11 cellular contexts compared by ENCODE assay signal in genomic region chr15:79218588-79219200, GRCh38.
DNase-seq lines count a peak whose midpoint lies in the region; ATAC-seq and TF ChIP-seq lines count a peak whose summit lies in the region.
"Had no signal": no experiment of that assay in that cellular context is flagged by ENCODE, and none has a peak within 500 bp of the region (broad histone marks: within the 10 kb centered on the region; RNA-seq: fewer than 3 reads in every experiment).

No MANE protein-coding gene starts in this region.

- H3K27ac ChIP-seq in 22Rv1 (no peak overlapping the region), esophagus squamous epithelium (no peak overlapping the region)

- no peaks in the 10 kb centered on the region for H3K4me1 ChIP-seq in esophagus squamous epithelium

- WGBS in esophagus squamous epithelium, 2 donors: 56 to 61% methylated on average over 5 of the region's 5 CpGs

- no peak overlapping the region for H3K4me3 ChIP-seq in foreskin fibroblast (ENCODE audit: low read depth in 1 of 2, low read length in 2 of 2)
- H3K4me3 ChIP-seq in esophagus squamous epithelium: no peak overlapping the region

- no peaks in the 10 kb centered on the region for H3K9me3 ChIP-seq in esophagus squamous epithelium

- H3K36me3 ChIP-seq in esophagus squamous epithelium: no peaks in the 10 kb centered on the region

- in situ Hi-C loops in SK-MEL-5 (cut with HindIII; ENCODE audit: low pct_unique_long_range_greater_than_20kb, low sequenced_read_pairs): no loop called here

- TF ChIP-seq CTCF in 22Rv1 (IDR thresholded peaks at IDR 0.05) (peak; percentile 41; the same call in 1 of the 2 replicates), GM12874 (IDR thresholded peaks at IDR 0.05; ENCODE audit: insufficient read depth, low read depth, low read length) (peak; percentile 18; the same call in 1 of the 2 replicates), foreskin fibroblast (IDR thresholded peaks at IDR 0.05; ENCODE audit: low read depth, low read length) (peak; percentile 43), esophagus squamous epithelium (IDR thresholded peaks at IDR 0.05) (peak in 1 of 6 experiments; percentile 25)

- TF ChIP-seq POLR2A in esophagus squamous epithelium (IDR thresholded peaks at IDR 0.05): no peak

- DNase-seq in SK-MEL-5 (ENCODE audit: low read depth, low spot score) (peak; percentile 67), foreskin fibroblast (peak; percentile 8 to 41), cortex of kidney (lab: John Stamatoyannopoulos, UW) (no peak), midbrain (lab: John Stamatoyannopoulos, UW) (no peak), esophagus squamous epithelium (lab: John Stamatoyannopoulos, UW) (no peak)
- DNase-seq: activated CD4-positive, alpha-beta T cell treated with anti-CD3 and anti-CD28 coated beads, Interleukin-2, amount 10 ng/mL, durations not matched to agents 24 days and 14 days; CD4-positive, alpha-beta T cell; nucleus accumbens had no signal

- no peak for ATAC-seq in HG02571 (IDR thresholded peaks at IDR 0.05; ENCODE audit: unreplicated experiment)

- intact Hi-C loops in esophagus squamous epithelium (cut with DNase I): no loop called here

- H3K27me3 ChIP-seq in esophagus squamous epithelium: peaks cover 0 to 69% (median 0%) of the 10 kb centered on the region in 4 donors

Comparison
In these comparisons a context has a peak if more than half of its experiments do, and no peak if none do; other contexts are left out.
1. DNase-seq: peak in SK-MEL-5 (single experiment) and foreskin fibroblast (2 of 2); none in cortex of kidney (single experiment), midbrain (single experiment) and esophagus squamous epithelium (single experiment).